In genomic region chr1:172360511-172360910, GRCh38 we compare ENCODE assay signal across 12 cellular contexts. TPM values are rescaled to one million over a fixed set of nuclear protein-coding genes. Genes with fewer than 3 reads are reported as not detected.
DNase-seq lines count a peak whose midpoint lies in the region; ATAC-seq, FAIRE-seq and TF ChIP-seq lines count a peak whose summit lies in the region.
"Had no signal": no experiment of that assay in that cellular context is flagged by ENCODE, and none has a peak within 500 bp of the region (broad histone marks: within the 10 kb centered on the region; RNA-seq: fewer than 3 reads in every experiment).

No MANE protein-coding gene starts in this region.

- H3K9me3 ChIP-seq in RWPE2 (ENCODE audit: severe bottlenecking) (no peaks in the 10 kb centered on the region), iPS-18a (ENCODE audit: control insufficient read depth, low read depth, low read length) (no peaks in the 10 kb centered on the region), thyroid gland (no peaks in the 10 kb centered on the region)

- H3K27ac ChIP-seq in RWPE2 (ENCODE audit: poor library complexity, severe bottlenecking): peak overlapping the region; percentile 95
- H3K27ac ChIP-seq in iPS-18a (ENCODE audit: low read length): peak overlapping the region; percentile 25
- peak overlapping the region; percentile 1 to 92 (median 90) for H3K27ac ChIP-seq in thyroid gland

- FAIRE-seq in RCC 7860 (lab: Jason Lieb, UNC): no peak

- H3K9ac ChIP-seq in iPS-18a (ENCODE audit: low read length): no peak overlapping the region

- no peak for TF ChIP-seq CTCF in RWPE2 (IDR thresholded peaks at IDR 0.05; ENCODE audit: poor library complexity, severe bottlenecking)
- no peak for TF ChIP-seq CTCF in thyroid gland (IDR thresholded peaks at IDR 0.05)

- intact Hi-C loops in thyroid gland (cut with DNase I): no loop called here

- no peak overlapping the region for H3K4me3 ChIP-seq in RWPE2 (ENCODE audit: severe bottlenecking)
- peak overlapping the region; percentile 31 for H3K4me3 ChIP-seq in iPS-18a (ENCODE audit: low read length)
- no peak overlapping the region for H3K4me3 ChIP-seq in thyroid gland (replicated peaks in 1 of 3)

- WGBS in thyroid gland, 2 donors: 39 to 42% methylated on average over 2 of the region's 2 CpGs

- no peak for TF ChIP-seq POLR2A in thyroid gland (IDR thresholded peaks at IDR 0.05)

- peak; percentile 56 for ATAC-seq in RWPE2 (ENCODE audit: low read depth)
- no peak for ATAC-seq in stimulated activated naive CD8-positive, alpha-beta T cell treated with anti-CD3 and anti-CD28 coated beads, Interleukin-15, Interleukin-2, amounts not matched to agents 100 U/mL and 50 U/mL, for 24 hours
- ATAC-seq: left cardiac atrium had no signal

- peak in 2 of 3 experiments; percentile 14 to 64 for DNase-seq in NCI-H1417 (lab: John Stamatoyannopoulos, UW)
- DNase-seq in NCI-H1417 treated with DMSO at 0.1 percent for 48 hours (lab: John Stamatoyannopoulos, UW): no peak
- no peak for DNase-seq in RWPE2 (ENCODE audit: low spot score)
- DNase-seq in thyroid gland: no peak
- DNase-seq in midbrain (lab: John Stamatoyannopoulos, UW): no peak
- no peak for DNase-seq in RCC 7860 (ENCODE audit: low spot score)
- DNase-seq in stimulated activated naive CD8-positive, alpha-beta T cell treated with anti-CD3 and anti-CD28 coated beads, Interleukin-15, Interleukin-2, amounts not matched to agents 100 U/mL and 50 U/mL, for 24 hours: no peak
- DNase-seq: activated CD8-positive, alpha-beta memory T cell treated with anti-CD3 and anti-CD28 coated beads, Interleukin-2, amount 50 U/mL, for 48 hours; GOT3; left cardiac atrium; stimulated activated CD4-positive, alpha-beta T cell treated with anti-CD3 and anti-CD28 coated beads, Interleukin-2, amount 100 ng/mL, for 24 hours had no signal

- H3K4me1 ChIP-seq in RWPE2 (ENCODE audit: insufficient read depth, poor library complexity, severe bottlenecking) (peaks cover 52% of the 10 kb centered on the region), iPS-18a (ENCODE audit: control insufficient read depth, low read depth, low read length) (peaks cover 47% of the 10 kb centered on the region), thyroid gland (peaks cover 25 to 52% of the 10 kb centered on the region in 2 donors)

- no peaks in the 10 kb centered on the region for H3K36me3 ChIP-seq in RWPE2 (ENCODE audit: low read depth)
- H3K36me3 ChIP-seq in iPS-18a (ENCODE audit: control insufficient read depth, low read depth, low read length): no peaks in the 10 kb centered on the region
- no peaks in the 10 kb centered on the region for H3K36me3 ChIP-seq in thyroid gland

- H3K27me3 ChIP-seq in RWPE2 (ENCODE audit: insufficient read depth, poor library complexity, severe bottlenecking): no peaks in the 10 kb centered on the region
- H3K27me3 ChIP-seq in iPS-18a (ENCODE audit: control insufficient read depth, insufficient read depth, low read length): peaks cover 10% of the 10 kb centered on the region
- no peaks in the 10 kb centered on the region for H3K27me3 ChIP-seq in thyroid gland

RNA-seq across cellular contexts. Expression of gene C1orf105, which starts 60.0 kb away (rescaled TPM):
- not detected for total RNA-seq in thyroid gland

Comparison
In these comparisons a context has a peak if more than half of its experiments do, and no peak if none do; other contexts are left out.
1. DNase-seq: peak in NCI-H1417 (2 of 3); none in NCI-H1417 treated with DMSO at 0.1 percent for 48 hours (single experiment), RWPE2 (single experiment), thyroid gland (0 of 2), midbrain (single experiment), RCC 7860 (single experiment) and stimulated activated naive CD8-positive, alpha-beta T cell treated with anti-CD3 and anti-CD28 coated beads, Interleukin-15, Interleukin-2, amounts not matched to agents 100 U/mL and 50 U/mL, for 24 hours (single experiment).
2. H3K27ac ChIP-seq: peak in every context shown above with its lines; median percentile 95 in RWPE2; 90 in thyroid gland; 25 in iPS-18a.